ENCODE assay signal across 1 cellular context in genomic region chr3:66378256-66378655, GRCh38.
TF ChIP-seq lines count a peak whose summit lies in the region.

No MANE protein-coding gene starts in this region.

TF ChIP-seq in H1, 55 proteins besides CTCF, POLR2A, EP300 and RAD21 (continued from another document):
- TF ChIP-seq E2F6 (IDR thresholded peaks at IDR 0.05) (no peak), RFX5 (IDR thresholded peaks at IDR 0.05; ENCODE audit: borderline replicate concordance, low read depth, low read length) (no peak), YY1 (IDR thresholded peaks at IDR 0.05; ENCODE audit: low read depth, low read length) (no peak), BCL11A (IDR thresholded peaks at IDR 0.05; ENCODE audit: low read depth in 2 of 2, low read length in 2 of 2) (no peak), ASH2L (IDR thresholded peaks at IDR 0.05; ENCODE audit: low read length) (no peak), MAX (IDR thresholded peaks at IDR 0.05) (peak; percentile 36; the same call in 1 of the 2 replicates), PHF8 (conservative IDR thresholded peaks at IDR 0.05; ENCODE audit: low read depth, low read length) (no peak), POLR2AphosphoS5 (IDR thresholded peaks at IDR 0.05; ENCODE audit: low read depth, low read length) (peak; percentile 61; the same call in 1 of the 2 replicates)
